In genomic region chr2:189587771-189588170, GRCh38 we compare ENCODE assay signal across 26 cellular contexts.
"Had no signal": no experiment of that assay in that cellular context is flagged by ENCODE, and none has a peak within 500 bp of the region (broad histone marks: within the 10 kb centered on the region; RNA-seq: fewer than 3 reads in every experiment).

No MANE protein-coding gene starts in this region.

- H3K36me3 Mint-ChIP-seq: activated naive CD4-positive, alpha-beta T cell treated with anti-CD3 and anti-CD28 coated beads, Interleukin-2, amount 50 U/mL, for 24 hours had no signal

- H3K9me3 Mint-ChIP-seq: activated CD8-positive, alpha-beta T cell treated with anti-CD3 and anti-CD28 coated beads for 36 hours; activated naive CD4-positive, alpha-beta T cell treated with anti-CD3 and anti-CD28 coated beads, Interleukin-2, amount 50 U/mL, for 24 hours had no signal

- H3K9me3 ChIP-seq: breast epithelium, colonic mucosa, SJCRH30, SK-N-SH had no signal

- H3K4me3 Mint-ChIP-seq: activated CD4-positive, alpha-beta T cell treated with anti-CD3 and anti-CD28 coated beads for 36 hours; activated CD8-positive, alpha-beta T cell treated with anti-CD3 and anti-CD28 coated beads for 36 hours; activated naive CD4-positive, alpha-beta T cell treated with anti-CD3 and anti-CD28 coated beads, Interleukin-2, amount 50 U/mL, for 24 hours had no signal

- DNase-seq: activated CD4-positive, alpha-beta T cell treated with anti-CD3 and anti-CD28 coated beads for 36 hours; activated CD4-positive, alpha-beta T cell treated with anti-CD3 and anti-CD28 coated beads, Interleukin-2, amount 50 U/mL, for 1 hour; activated CD8-positive, alpha-beta memory T cell treated with anti-CD3 and anti-CD28 coated beads, Interleukin-2, amount 50 U/mL, for 4 hours; activated CD8-positive, alpha-beta T cell treated with anti-CD3 and anti-CD28 coated beads for 36 hours; activated T-cell treated with anti-CD3 and anti-CD28 coated beads, Interleukin-2, amount 50 U/mL, for 1 hour; aorta; caudate nucleus; colonic mucosa; dermis blood vessel endothelial cell; Karpas-422; MM.1S; NCI-H1048; NCI-H1417; NCI-H1694 treated with DMSO at 0.1 percent for 48 hours; NCI-H2029 treated with DMSO at 0.1 percent for 48 hours; NCI-H345; NCI-H510A; NCI-H526 treated with DMSO at 0.1 percent for 48 hours; NCI-H82; Right ventricle myocardium superior; SJCRH30; SK-N-SH; SW 1271; WERI-Rb-1 had no signal

- ATAC-seq: activated CD4-positive, alpha-beta T cell treated with anti-CD3 and anti-CD28 coated beads for 36 hours; activated CD8-positive, alpha-beta T cell treated with anti-CD3 and anti-CD28 coated beads for 36 hours had no signal

- H3K27ac Mint-ChIP-seq: activated CD4-positive, alpha-beta T cell treated with anti-CD3 and anti-CD28 coated beads for 36 hours; activated CD8-positive, alpha-beta T cell treated with anti-CD3 and anti-CD28 coated beads for 36 hours; activated naive CD4-positive, alpha-beta T cell treated with anti-CD3 and anti-CD28 coated beads, Interleukin-2, amount 50 U/mL, for 24 hours had no signal
